ENCODE assay signal across 29 cellular contexts in the genomic region with DNA sequence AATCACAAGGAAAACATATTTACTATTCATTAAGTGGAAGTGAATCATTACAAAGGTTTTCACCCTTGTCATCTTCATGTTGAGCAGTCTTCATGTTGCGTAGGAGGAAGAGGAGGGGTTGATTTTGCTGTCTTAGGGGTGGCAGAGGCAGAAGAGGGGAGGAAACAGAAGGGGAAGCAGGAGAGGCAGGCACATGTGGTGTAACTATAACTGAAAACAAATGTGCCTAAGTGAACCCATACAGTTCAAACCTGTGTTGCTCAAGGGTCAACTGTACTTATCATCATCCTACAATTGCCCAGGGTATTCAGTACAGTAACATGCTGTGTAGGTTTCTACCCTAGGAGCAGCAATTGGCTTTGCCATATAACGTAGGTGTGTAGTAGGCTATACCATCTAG. TPM values are rescaled to one million over a fixed set of nuclear protein-coding genes. Genes with fewer than 3 reads are reported as not detected.
DNase-seq lines count a peak whose midpoint lies in the region; ATAC-seq and TF ChIP-seq lines count a peak whose summit lies in the region.
"Had no signal": no experiment of that assay in that cellular context is flagged by ENCODE, and none has a peak within 500 bp of the region (broad histone marks: within the 10 kb centered on the region; RNA-seq: fewer than 3 reads in every experiment).

No MANE protein-coding gene starts in this region.

- H3K4me3 ChIP-seq in esophagus muscularis mucosa (no peak overlapping the region), psoas muscle (no peak overlapping the region)
- H3K4me3 ChIP-seq: BLaER1 treated with 17β-estradiol and CSF1 and Interleukin-3, amounts not matched to agents 10 nM and 100 nM; ovary; SK-N-MC; transverse colon had no signal

- ATAC-seq in psoas muscle (no peak), GM19351 (IDR thresholded peaks at IDR 0.05; ENCODE audit: unreplicated experiment) (no peak), GM21619 (IDR thresholded peaks at IDR 0.05; ENCODE audit: unreplicated experiment) (no peak)
- ATAC-seq: natural killer cell treated with Interleukin-12 subunit alpha and Interleukin-12 subunit beta and Interleukin-15 and Interleukin-18, amount 100 ng/mL, for 72 hours had no signal

- TF ChIP-seq POLR2A in esophagus muscularis mucosa (IDR thresholded peaks at IDR 0.05; ENCODE audit: low read depth), result no peak

- H3K4me1 ChIP-seq in esophagus muscularis mucosa (peaks cover 28 to 92% (median 82%) of the 10 kb centered on the region in 4 donors), psoas muscle (peaks cover 6% of the 10 kb centered on the region)

- H3K27ac ChIP-seq in esophagus muscularis mucosa (replicated peaks in 1 of 4) (peak overlapping the region; percentile 83 to 87 (median 86)), psoas muscle (peak overlapping the region; percentile 11)
- H3K27ac ChIP-seq: BLaER1 treated with 17β-estradiol and CSF1 and Interleukin-3, amounts not matched to agents 10 nM and 100 nM; ovary; SK-N-MC had no signal

- no peaks in the 10 kb centered on the region for H3K36me3 ChIP-seq in esophagus muscularis mucosa
- no peaks in the 10 kb centered on the region for H3K36me3 ChIP-seq in psoas muscle (ENCODE audit: insufficient read depth in 1 of 2, low read depth in 1 of 2)
- H3K36me3 ChIP-seq: BLaER1 treated with 17β-estradiol and CSF1 and Interleukin-3, amounts not matched to agents 10 nM and 100 nM; ovary; transverse colon had no signal

- H3K27me3 ChIP-seq in esophagus muscularis mucosa, result no peaks in the 10 kb centered on the region
- no peaks in the 10 kb centered on the region for H3K27me3 ChIP-seq in psoas muscle (ENCODE audit: insufficient read depth in 3 of 3, low read length in 2 of 3)
- H3K27me3 ChIP-seq: BLaER1 treated with 17β-estradiol and CSF1 and Interleukin-3, amounts not matched to agents 10 nM and 100 nM; ovary; transverse colon had no signal

- WGBS in esophagus muscularis mucosa, result 88% methylated on average over 2 of the region's 2 CpGs
- WGBS in psoas muscle, 3 donors, result 95 to 96% (median 95%) methylated on average over 2 of the region's 2 CpGs

- H3K9me3 ChIP-seq in esophagus muscularis mucosa (no peaks in the 10 kb centered on the region), psoas muscle (no peaks in the 10 kb centered on the region)
- H3K9me3 ChIP-seq: BLaER1 treated with 17β-estradiol and CSF1 and Interleukin-3, amounts not matched to agents 10 nM and 100 nM; ovary; transverse colon had no signal

- TF ChIP-seq EP300 in esophagus muscularis mucosa (IDR thresholded peaks at IDR 0.05), result no peak

- DNase-seq in KBM-7 (peak; percentile 43), NOMO-1 treated with dmso at 0.1 percent for 144 hours (lab: John Stamatoyannopoulos, UW; ENCODE audit: unreplicated experiment) (peak; percentile 45), esophagus muscularis mucosa (ENCODE audit: extremely low spot score) (no peak), psoas muscle (no peak), inferior parietal cortex (ENCODE audit: extremely low spot score) (no peak)
- no peak for DNase-seq in activated CD4-positive, CD25-positive, alpha-beta regulatory T cell (lab: John Stamatoyannopoulos, UW)
- DNase-seq: ACHN; activated CD4-positive, alpha-beta T cell treated with anti-CD3 and anti-CD28 coated beads for 4 hours; activated effector memory CD4-positive, alpha-beta T cell treated with anti-CD3 and anti-CD28 coated beads, Interleukin-2, amount 50 U/mL, for 16 hours; activated naive CD8-positive, alpha-beta T cell treated with anti-CD3 and anti-CD28 coated beads, Interleukin-2, amount 10 ng/mL, durations not matched to agents 7 days and 5 days; central memory CD4-positive, alpha-beta T cell; dermis blood vessel endothelial cell; DMS53; glutamatergic neuron; HCEC 1CT; NCI-H1092; NCI-H2029; NCI-H526; ovary; RPMI8226; stimulated activated CD4-positive, alpha-beta T cell treated with anti-CD3 and anti-CD28 coated beads, Interleukin-2, amount 100 ng/mL, for 24 hours; T-helper 2 cell; transverse colon had no signal

- in situ Hi-C loops in KBM-7 (cut with MboI; ENCODE audit: low pct_unique_long_range_greater_than_20kb, low sequenced_read_pairs), result no loop called here

- intact Hi-C loops in esophagus muscularis mucosa (cut with DNase I) (no loop called here), psoas muscle (cut with DNase I) (no loop called here)

- no peak for TF ChIP-seq CTCF in esophagus muscularis mucosa (IDR thresholded peaks at IDR 0.05)
- TF ChIP-seq CTCF in psoas muscle (IDR thresholded peaks at IDR 0.05), result no peak

RNA-seq across cellular contexts. Expression of a gene that starts 47.2 kb away (rescaled TPM):
- total RNA-seq in esophagus muscularis mucosa, result 1,000 to 10,000 TPM; 2,073 to 2,783 (median 2,517) TPM
- total RNA-seq in psoas muscle, result 1,000 to 10,000 TPM; 1,548 to 2,858 (median 2,312) TPM
- 100 to 1,000 TPM in 2 of 3 donors, 10 to 100 TPM in 1; 35.7 to 861 (median 475) TPM for polyA plus RNA-seq in psoas muscle
- total RNA-seq: G401 had no signal

Comparison
In these comparisons a context has a peak if more than half of its experiments do, and no peak if none do; other contexts are left out.
1. DNase-seq: peak in KBM-7 (single experiment) and NOMO-1 treated with dmso at 0.1 percent for 144 hours (single experiment); none in esophagus muscularis mucosa (single experiment), psoas muscle (0 of 2), activated CD4-positive, CD25-positive, alpha-beta regulatory T cell (0 of 4) and inferior parietal cortex (single experiment).